20 cellular contexts compared by ENCODE assay signal in genomic region chr7:105846404-105846803, GRCh38.
"Had no signal": no experiment of that assay in that cellular context is flagged by ENCODE, and none has a peak within 500 bp of the region (broad histone marks: within the 10 kb centered on the region; RNA-seq: fewer than 3 reads in every experiment).

No MANE protein-coding gene starts in this region.

- ATAC-seq: HepG2 had no signal

- H3K27ac ChIP-seq: KMS-11 had no signal

- H3K9me3 ChIP-seq: SK-N-SH had no signal

- DNase-seq: IMR-90, Kasumi-1, MM.1S, NCI-H1092 treated with DMSO at 0.1 percent for 48 hours, NCI-H1436, NCI-H187, NCI-H2029, NCI-H2081 treated with DMSO at 0.1 percent for 48 hours, NCI-H2171, NCI-H226, NCI-H446, NCI-H510A, NCI-H524 treated with DMSO at 0.1 percent for 48 hours, NCI-H69, NCI-H774, RPMI8226, SHP77, SK-N-SH had no signal
